In genomic region chr17:58658804-58659713, GRCh38 we compare ENCODE assay signal across 8 cellular contexts. TPM values are rescaled to one million over a fixed set of nuclear protein-coding genes. Genes with fewer than 3 reads are reported as not detected.
DNase-seq lines count a peak whose midpoint lies in the region; ATAC-seq and TF ChIP-seq lines count a peak whose summit lies in the region.

No MANE protein-coding gene starts in this region.

- no peak for TF ChIP-seq CTCF in AG10803 (conservative IDR thresholded peaks at IDR 0.05; ENCODE audit: low read length)

- CTCF ChIA-PET in activated CD4-positive, alpha-beta T cell treated with anti-CD3 and anti-CD28 coated beads, Interleukin-2, amount 10 ng/mL, durations not matched to agents 7 days and 5 days (lab: Charles Lee), result interaction anchor here (0.6 to 1.3 kb wide), 3 partner anchors 27 to 1483 kb away, joined by 3 to 4 read pairs (median 4); no protein-coding TSS in a partner anchor

- H3K27ac Mint-ChIP-seq in activated CD4-positive, alpha-beta T cell treated with anti-CD3 and anti-CD28 coated beads, Interleukin-2, amount 10 ng/mL, durations not matched to agents 7 days and 5 days, result peak overlapping the region; percentile 99

- peaks cover 23% of the 10 kb centered on the region for H3K4me1 Mint-ChIP-seq in activated CD4-positive, alpha-beta T cell treated with anti-CD3 and anti-CD28 coated beads, Interleukin-2, amount 10 ng/mL, durations not matched to agents 7 days and 5 days

- H3K36me3 Mint-ChIP-seq in activated CD4-positive, alpha-beta T cell treated with anti-CD3 and anti-CD28 coated beads, Interleukin-2, amount 10 ng/mL, durations not matched to agents 7 days and 5 days (ENCODE audit: low read depth), result peaks cover 2% of the 10 kb centered on the region

- POLR2A ChIA-PET in activated CD4-positive, alpha-beta T cell treated with anti-CD3 and anti-CD28 coated beads, Interleukin-2, amount 10 ng/mL, durations not matched to agents 7 days and 5 days (lab: Charles Lee), result interaction anchor here (0.5 to 1.5 kb wide), 8 partner anchors 11 to 410 kb away, joined by 3 to 8 read pairs (median 4); no protein-coding TSS in a partner anchor

- H3K4me3 Mint-ChIP-seq in activated CD4-positive, alpha-beta T cell treated with anti-CD3 and anti-CD28 coated beads, Interleukin-2, amount 10 ng/mL, durations not matched to agents 7 days and 5 days, result peak overlapping the region; percentile 75

- ATAC-seq in GM19035 (IDR thresholded peaks at IDR 0.05; ENCODE audit: unreplicated experiment) (peak; percentile 72), HG03432 (IDR thresholded peaks at IDR 0.05; ENCODE audit: unreplicated experiment) (peak; percentile 76), left lobe of liver (peak; percentile 94)

- H3K27me3 Mint-ChIP-seq in activated CD4-positive, alpha-beta T cell treated with anti-CD3 and anti-CD28 coated beads, Interleukin-2, amount 10 ng/mL, durations not matched to agents 7 days and 5 days, result peaks cover 5% of the 10 kb centered on the region

- H3K4me3 ChIP-seq in AG10803 (ENCODE audit: low read length), result peak overlapping the region; percentile 49

- DNase-seq in AG10803 (ENCODE audit: low read depth), result peak; percentile 88
- peak; percentile 95 to 98 for DNase-seq in NCI-H524 (lab: John Stamatoyannopoulos, UW)
- DNase-seq in activated CD4-positive, alpha-beta T cell treated with anti-CD3 and anti-CD28 coated beads, Interleukin-2, amount 10 ng/mL, durations not matched to agents 7 days and 5 days, result peak; percentile 83
- peak; percentile 96 for DNase-seq in dermis blood vessel endothelial cell
- peak; percentile 89 for DNase-seq in left lobe of liver (ENCODE audit: low spot score)
- peak; percentile 69 to 81 for DNase-seq in stimulated activated CD4-positive, alpha-beta T cell treated with anti-CD3 and anti-CD28 coated beads, Interleukin-2, amount 100 ng/mL, for 24 hours

- H3K9me3 Mint-ChIP-seq in activated CD4-positive, alpha-beta T cell treated with anti-CD3 and anti-CD28 coated beads, Interleukin-2, amount 10 ng/mL, durations not matched to agents 7 days and 5 days, result peaks cover 4% of the 10 kb centered on the region

RNA-seq across cellular contexts. Expression of gene TEX14, which starts 32.8 kb away (rescaled TPM):
- total RNA-seq in activated CD4-positive, alpha-beta T cell treated with anti-CD3 and anti-CD28 coated beads, Interleukin-2, amount 10 ng/mL, durations not matched to agents 7 days and 5 days, result under 1 TPM; 0.27 to 0.50 TPM
- total RNA-seq in dermis blood vessel endothelial cell, result under 0.01 and 0.05 TPM in 2 replicates
- total RNA-seq in left lobe of liver, result 0.05 TPM

RNA-seq across cellular contexts. Expression of gene RAD51C, which starts 33.3 kb away (rescaled TPM):
- total RNA-seq in activated CD4-positive, alpha-beta T cell treated with anti-CD3 and anti-CD28 coated beads, Interleukin-2, amount 10 ng/mL, durations not matched to agents 7 days and 5 days, result 10 to 100 TPM; 62.7 to 65.8 TPM
- total RNA-seq in dermis blood vessel endothelial cell, result 22.8 and 28.3 TPM in 2 replicates
- total RNA-seq in left lobe of liver, result 5.1 TPM

Comparison
In these comparisons a context has a peak if more than half of its experiments do, and no peak if none do; other contexts are left out.
1. Peak in every context shown above with its lines: DNase-seq, ATAC-seq and H3K4me3 ChIP-seq.